Comparison of ENCODE assay signal across 25 cellular contexts in genomic region chr3:138263104-138263503, GRCh38.
DNase-seq lines count a peak whose midpoint lies in the region; ATAC-seq and TF ChIP-seq lines count a peak whose summit lies in the region.
"Had no signal": no experiment of that assay in that cellular context is flagged by ENCODE, and none has a peak within 500 bp of the region (broad histone marks: within the 10 kb centered on the region; RNA-seq: fewer than 3 reads in every experiment).

No MANE protein-coding gene starts in this region.

- H3K4me3 Mint-ChIP-seq in H9 = no peak overlapping the region
- no peak overlapping the region for H3K4me3 Mint-ChIP-seq in progenitor cell of endocrine pancreas (ENCODE audit: low read depth)
- no peak overlapping the region for H3K4me3 Mint-ChIP-seq in activated CD4-positive, alpha-beta memory T cell treated with anti-CD3 and anti-CD28 coated beads for 36 hours
- H3K4me3 Mint-ChIP-seq: activated T-cell treated with anti-CD3 and anti-CD28 coated beads, Interleukin-2, amount 50 U/mL, for 24 hours; effector memory CD8-positive, alpha-beta T cell; IgD-negative memory B cell had no signal

- no peak overlapping the region for H4K91ac ChIP-seq in H9 (ENCODE audit: insufficient read length, low read depth, low read length)

- intact Hi-C loops in activated CD4-positive, alpha-beta memory T cell treated with anti-CD3 and anti-CD28 coated beads for 36 hours (cut with micrococcal nuclease) = no loop called here

- no peaks in the 10 kb centered on the region for H3K4me1 ChIP-seq in H9 (ENCODE audit: insufficient read depth, low read length)
- no peaks in the 10 kb centered on the region for H3K4me1 ChIP-seq in foreskin keratinocyte
- H3K4me1 ChIP-seq: adrenal gland, colonic mucosa, esophagus squamous epithelium, SJCRH30, upper lobe of right lung had no signal

- no peaks in the 10 kb centered on the region for H3K27me3 ChIP-seq in H9 (ENCODE audit: insufficient read depth, low read length)
- no peaks in the 10 kb centered on the region for H3K27me3 ChIP-seq in WERI-Rb-1 (ENCODE audit: insufficient read depth, low read depth, severe bottlenecking)
- no peaks in the 10 kb centered on the region for H3K27me3 ChIP-seq in foreskin keratinocyte
- H3K27me3 ChIP-seq: adrenal gland, colonic mucosa, esophagus squamous epithelium, neutrophil, SJCRH30, upper lobe of right lung had no signal

- H3K79me1 ChIP-seq in H9 (ENCODE audit: insufficient read depth, low read depth, low read length, poor library complexity, severe bottlenecking) = no peaks in the 10 kb centered on the region

- no peak overlapping the region for H2AK5ac ChIP-seq in H9 (ENCODE audit: insufficient read length, low read length)

- H3K23me2 ChIP-seq in H9 (ENCODE audit: insufficient read length, low read depth, low read length, poor library complexity, severe bottlenecking) = no peaks in the 10 kb centered on the region

- no peaks in the 10 kb centered on the region for H4K20me1 ChIP-seq in H9 (ENCODE audit: control insufficient read depth, insufficient read depth, insufficient read length)

- H4K5ac ChIP-seq in H9 (ENCODE audit: insufficient read length, low read depth, low read length) = no peak overlapping the region

- TF ChIP-seq CTCF in H9 (conservative IDR thresholded peaks at IDR 0.05) (peak; percentile 43; the same call in 2 of the 3 replicates), WERI-Rb-1 (IDR thresholded peaks at IDR 0.05; ENCODE audit: low read depth, low read length) (0 out of 2 replicates have a peak, but pooled peaks have one; percentile 8), foreskin keratinocyte (conservative IDR thresholded peaks at IDR 0.05) (peak; percentile 35), progenitor cell of endocrine pancreas (IDR thresholded peaks at IDR 0.05; ENCODE audit: unreplicated experiment) (no peak)

- H3K9ac ChIP-seq in H9 (ENCODE audit: extremely low read depth, insufficient read length, low read length) = no peak overlapping the region

- no peak overlapping the region for H3K23ac ChIP-seq in H9 (ENCODE audit: insufficient read length, low read depth, low read length)

- H3K4me2 ChIP-seq in H9 (ENCODE audit: insufficient read depth, insufficient read length, low read length) = no peak overlapping the region
- H3K4me2 ChIP-seq: smooth muscle cell had no signal

- no peak overlapping the region for H2BK120ac ChIP-seq in H9 (ENCODE audit: low read depth, low read length, poor library complexity, severe bottlenecking)

- H3K79me2 ChIP-seq in H9 (ENCODE audit: insufficient read depth, low read length) = no peaks in the 10 kb centered on the region

- H2BK12ac ChIP-seq in H9 (ENCODE audit: insufficient read length, low read depth, low read length) = no peak overlapping the region

- CTCF ChIA-PET in activated CD4-positive, alpha-beta memory T cell treated with anti-CD3 and anti-CD28 coated beads for 36 hours (lab: Charles Lee) = no interaction called here

- H3K56ac ChIP-seq in H9 (ENCODE audit: insufficient read length, low read depth, low read length) = no peak overlapping the region

- H3K27me3 Mint-ChIP-seq in H9 (ENCODE audit: low read depth) (no peaks in the 10 kb centered on the region), progenitor cell of endocrine pancreas (no peaks in the 10 kb centered on the region)
- H3K27me3 Mint-ChIP-seq in activated CD4-positive, alpha-beta memory T cell treated with anti-CD3 and anti-CD28 coated beads for 36 hours = no peaks in the 10 kb centered on the region
- H3K27me3 Mint-ChIP-seq: activated T-cell treated with anti-CD3 and anti-CD28 coated beads, Interleukin-2, amount 50 U/mL, for 24 hours; effector memory CD8-positive, alpha-beta T cell; IgD-negative memory B cell had no signal

- DNase-seq in H9 (no peak), WERI-Rb-1 (no peak), foreskin keratinocyte (no peak), progenitor cell of endocrine pancreas (ENCODE audit: low spot score, unreplicated experiment) (no peak), NCI-H1930 (lab: John Stamatoyannopoulos, UW) (no peak), GDM1 (lab: John Stamatoyannopoulos, UW) (no peak)
- DNase-seq in activated CD4-positive, alpha-beta memory T cell treated with anti-CD3 and anti-CD28 coated beads for 36 hours = no peak
- DNase-seq: activated T-cell treated with anti-CD3 and anti-CD28 coated beads, Interleukin-2, amount 50 U/mL, for 24 hours; adrenal gland; colonic mucosa; DMS79 treated with DMSO at 0.1 percent for 48 hours; effector memory CD8-positive, alpha-beta T cell; esophagus squamous epithelium; kidney glomerular epithelial cell; mammary epithelial cell; NCI-H1105 treated with DMSO at 0.1 percent for 48 hours; NCI-H446; SJCRH30; stimulated activated CD4-positive, alpha-beta T cell treated with anti-CD3 and anti-CD28 coated beads, Interleukin-2, amount 100 ng/mL, for 24 hours; T-helper 1 cell; upper lobe of right lung had no signal

- H3K9me3 ChIP-seq in H9 (ENCODE audit: control insufficient read depth, low read depth, low read length) (no peaks in the 10 kb centered on the region), WERI-Rb-1 (ENCODE audit: severe bottlenecking) (no peaks in the 10 kb centered on the region)
- H3K9me3 ChIP-seq: adrenal gland, colonic mucosa, esophagus squamous epithelium, neutrophil, SJCRH30, upper lobe of right lung had no signal

- WGBS in H9 (ENCODE audit: extremely low coverage, insufficient read length, low lambda C conversion rate) = no CpG with 5 or more reads among the region's 2 CpGs

- H3K4ac ChIP-seq in H9 (ENCODE audit: low read depth, low read length) = no peak overlapping the region

- POLR2A ChIA-PET in activated CD4-positive, alpha-beta memory T cell treated with anti-CD3 and anti-CD28 coated beads for 36 hours (lab: Charles Lee) = no interaction called here

- H4K8ac ChIP-seq in H9 (replicated peaks; ENCODE audit: insufficient read length, low read depth, low read length) = no peak overlapping the region

- H3K36me3 Mint-ChIP-seq in H9 (ENCODE audit: insufficient read depth in 1 of 3, low read depth in 3 of 3) = peaks cover 0 to 9% (median 0%) of the 10 kb centered on the region in 3 experiments; a peak in 3 of 7 replicates
- peaks cover 8% of the 10 kb centered on the region for H3K36me3 Mint-ChIP-seq in progenitor cell of endocrine pancreas (ENCODE audit: insufficient read depth)
- peaks cover 5% of the 10 kb centered on the region for H3K36me3 Mint-ChIP-seq in activated CD4-positive, alpha-beta memory T cell treated with anti-CD3 and anti-CD28 coated beads for 36 hours

- no peak overlapping the region for H3T11ph ChIP-seq in H9 (ENCODE audit: low read length)

- H3K27ac Mint-ChIP-seq in H9 (no peak overlapping the region), progenitor cell of endocrine pancreas (peak overlapping the region; percentile 43)
- no peak overlapping the region for H3K27ac Mint-ChIP-seq in activated CD4-positive, alpha-beta memory T cell treated with anti-CD3 and anti-CD28 coated beads for 36 hours
- H3K27ac Mint-ChIP-seq: activated T-cell treated with anti-CD3 and anti-CD28 coated beads, Interleukin-2, amount 50 U/mL, for 24 hours; effector memory CD8-positive, alpha-beta T cell had no signal

- H2BK20ac ChIP-seq in H9 (ENCODE audit: low read depth, low read length, poor library complexity, severe bottlenecking) = no peak overlapping the region

- no peak overlapping the region for H3K27ac ChIP-seq in H9 (ENCODE audit: insufficient read length, low read depth, low read length)
- H3K27ac ChIP-seq in WERI-Rb-1 = no peak overlapping the region
- no peak overlapping the region for H3K27ac ChIP-seq in foreskin keratinocyte
- H3K27ac ChIP-seq: adrenal gland, colonic mucosa, esophagus squamous epithelium, neutrophil, SJCRH30, upper lobe of right lung had no signal

- ATAC-seq in foreskin keratinocyte = no peak
- no peak for ATAC-seq in HG02870 (IDR thresholded peaks at IDR 0.05; ENCODE audit: unreplicated experiment)
- ATAC-seq: effector memory CD8-positive, alpha-beta T cell; upper lobe of right lung had no signal

- H3K9me3 Mint-ChIP-seq in H9 = no peaks in the 10 kb centered on the region
- H3K9me3 Mint-ChIP-seq in progenitor cell of endocrine pancreas (ENCODE audit: low read depth) = no peaks in the 10 kb centered on the region
- H3K9me3 Mint-ChIP-seq in activated CD4-positive, alpha-beta memory T cell treated with anti-CD3 and anti-CD28 coated beads for 36 hours = no peaks in the 10 kb centered on the region
- H3K9me3 Mint-ChIP-seq: activated T-cell treated with anti-CD3 and anti-CD28 coated beads, Interleukin-2, amount 50 U/mL, for 24 hours; effector memory CD8-positive, alpha-beta T cell; IgD-negative memory B cell had no signal

- H2BK15ac ChIP-seq in H9 (ENCODE audit: low read depth, low read length) = no peak overlapping the region

- H3K18ac ChIP-seq in H9 (ENCODE audit: insufficient read length, low read depth, low read length) = no peak overlapping the region

- peaks cover 14% of the 10 kb centered on the region for H3K36me3 ChIP-seq in WERI-Rb-1
- H3K36me3 ChIP-seq: colonic mucosa had no signal

- H2BK5ac ChIP-seq in H9 (ENCODE audit: insufficient read length, low read length) = no peak overlapping the region

- H3K4me3 ChIP-seq in WERI-Rb-1 (ENCODE audit: low read depth, low read length) = no peak overlapping the region
- H3K4me3 ChIP-seq: adrenal gland, colonic mucosa, esophagus squamous epithelium, SJCRH30, smooth muscle cell, upper lobe of right lung had no signal

- H3K4me1 Mint-ChIP-seq in H9 = no peaks in the 10 kb centered on the region
- H3K4me1 Mint-ChIP-seq in progenitor cell of endocrine pancreas (ENCODE audit: low read depth) = peaks cover 17% of the 10 kb centered on the region
- peaks cover under 1% of the 10 kb centered on the region for H3K4me1 Mint-ChIP-seq in activated CD4-positive, alpha-beta memory T cell treated with anti-CD3 and anti-CD28 coated beads for 36 hours (ENCODE audit: low read depth)

- H2AFZ ChIP-seq in H9 (ENCODE audit: low read length) = no peak overlapping the region

- H3K14ac ChIP-seq in H9 (ENCODE audit: insufficient read depth, low read length) = no peak overlapping the region
